In the genomic region with DNA sequence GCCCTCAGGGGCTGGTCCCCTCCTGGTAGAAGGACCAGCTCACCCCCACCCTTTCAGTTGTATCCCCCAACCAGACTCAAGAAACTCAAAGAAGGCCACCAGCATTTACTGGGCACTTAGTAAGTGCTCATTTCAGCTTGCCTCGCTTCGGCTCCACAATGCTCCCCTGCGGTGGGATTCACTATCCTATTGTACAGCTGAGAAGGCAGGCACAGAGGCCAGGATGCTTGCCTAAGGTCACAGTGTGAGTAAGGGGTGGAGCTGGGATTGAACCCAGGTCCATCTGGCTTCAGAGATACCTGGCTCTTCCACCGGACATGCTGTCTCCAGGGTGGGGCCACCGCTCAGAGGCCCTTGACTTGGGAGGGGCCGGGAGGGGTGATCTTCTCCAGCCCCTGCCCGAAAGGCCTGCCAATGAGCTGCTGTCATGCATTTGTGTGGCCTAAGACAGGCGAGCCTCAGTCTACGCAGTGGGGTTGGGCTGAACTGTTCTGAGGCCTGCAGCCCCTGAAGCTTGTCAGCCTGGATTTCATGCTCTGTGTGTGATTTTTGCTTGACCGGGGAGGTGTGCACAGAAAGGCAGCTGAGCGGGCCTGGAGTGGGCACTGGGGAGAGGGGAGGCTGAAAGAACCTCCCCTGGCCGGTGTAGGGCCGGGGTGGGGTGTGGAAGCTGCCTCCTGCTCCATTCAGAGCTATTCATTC, we compare ENCODE assay signal across 22 cellular contexts. TPM values are rescaled to one million over a fixed set of nuclear protein-coding genes. Genes with fewer than 3 reads are reported as not detected.
"Had no signal": no experiment of that assay in that cellular context is flagged by ENCODE, and none has a peak within 500 bp of the region (broad histone marks: within the 10 kb centered on the region; RNA-seq: fewer than 3 reads in every experiment).

No MANE protein-coding gene starts in this region.

- DNase-seq: kidney; left colon; left ventricle myocardium superior; mesendoderm; naive B cell; posterior cingulate gyrus; spleen; stimulated activated CD4-positive, alpha-beta T cell treated with anti-CD3 and anti-CD28 coated beads, Interleukin-15, amount 100 ng/mL, for 24 hours; stimulated activated CD4-positive, alpha-beta T cell treated with anti-CD3 and anti-CD28 coated beads, Interleukin-1b, Interleukin-23, amount 100 ng/mL, for 48 hours; stimulated activated CD4-positive, alpha-beta T cell treated with anti-CD3 and anti-CD28 coated beads, Interleukin-4, amount 100 ng/mL, for 24 hours; stimulated activated naive CD8-positive, alpha-beta T cell treated with anti-CD3 and anti-CD28 coated beads, Interleukin-15, amount 100 ng/mL, for 72 hours; testis had no signal

- H3K27me3 ChIP-seq: gastroesophageal sphincter, testis, tibial nerve had no signal

- H3K27ac Mint-ChIP-seq: naive B cell; nephron; stimulated activated memory B cell treated with anti-CD40 and anti-IgM and Interleukin-4, amounts not matched to agents 10 μg/mL and 1 μg/mL and 100 μg/mL, for 72 hours; stimulated activated naive CD8-positive, alpha-beta T cell treated with anti-CD3 and anti-CD28 coated beads, Interleukin-15, amount 100 ng/mL, for 72 hours had no signal

- H3K36me3 ChIP-seq: gastroesophageal sphincter, neutrophil, spleen, tibial nerve had no signal

- H3K4me3 ChIP-seq: gastroesophageal sphincter, lung, spleen, testis, tibial nerve had no signal

- H3K9me3 ChIP-seq: gastroesophageal sphincter, neutrophil, spleen, testis, tibial nerve had no signal

- H3K36me3 Mint-ChIP-seq: naive B cell; stimulated activated memory B cell treated with anti-CD40 and anti-IgM and Interleukin-4, amounts not matched to agents 10 μg/mL and 1 μg/mL and 100 μg/mL, for 72 hours had no signal

- H3K27ac ChIP-seq: gastroesophageal sphincter, neutrophil, spleen, testis, tibial nerve had no signal

- H3K4me1 Mint-ChIP-seq: stimulated activated memory B cell treated with anti-CD40 and anti-IgM and Interleukin-4, amounts not matched to agents 10 μg/mL and 1 μg/mL and 100 μg/mL, for 72 hours; stimulated activated naive CD8-positive, alpha-beta T cell treated with anti-CD3 and anti-CD28 coated beads, Interleukin-15, amount 100 ng/mL, for 72 hours had no signal

- ATAC-seq: gastroesophageal sphincter; left colon; left ventricle myocardium superior; sciatic nerve; stimulated activated memory B cell treated with anti-CD40 and anti-IgM and Interleukin-4, amounts not matched to agents 10 μg/mL and 1 μg/mL and 100 μg/mL, for 72 hours; stimulated activated naive CD8-positive, alpha-beta T cell treated with anti-CD3 and anti-CD28 coated beads, Interleukin-15, amount 100 ng/mL, for 72 hours had no signal

- H3K27me3 Mint-ChIP-seq: stimulated activated naive CD8-positive, alpha-beta T cell treated with anti-CD3 and anti-CD28 coated beads, Interleukin-15, amount 100 ng/mL, for 72 hours had no signal

- H3K9me3 Mint-ChIP-seq: naive B cell; nephron; stimulated activated memory B cell treated with anti-CD40 and anti-IgM and Interleukin-4, amounts not matched to agents 10 μg/mL and 1 μg/mL and 100 μg/mL, for 72 hours; stimulated activated naive CD8-positive, alpha-beta T cell treated with anti-CD3 and anti-CD28 coated beads, Interleukin-15, amount 100 ng/mL, for 72 hours had no signal

- H3K4me3 Mint-ChIP-seq: naive B cell; nephron; stimulated activated memory B cell treated with anti-CD40 and anti-IgM and Interleukin-4, amounts not matched to agents 10 μg/mL and 1 μg/mL and 100 μg/mL, for 72 hours; stimulated activated naive CD8-positive, alpha-beta T cell treated with anti-CD3 and anti-CD28 coated beads, Interleukin-15, amount 100 ng/mL, for 72 hours had no signal

- H3K4me1 ChIP-seq: spleen, testis had no signal

RNA-seq across cellular contexts. Expression of gene DMRTB1, which starts 48.1 kb away (rescaled TPM):
- polyA plus RNA-seq: esophagus, fibroblast of lung, lung, spleen, urinary bladder had no signal
